22 cellular contexts compared by ENCODE assay signal in genomic region chr12:544142-544541, GRCh38.
"Had no signal": no experiment of that assay in that cellular context is flagged by ENCODE, and none has a peak within 500 bp of the region (broad histone marks: within the 10 kb centered on the region; RNA-seq: fewer than 3 reads in every experiment).

No MANE protein-coding gene starts in this region.

- H3K9ac ChIP-seq: parathyroid adenoma had no signal

- H3K27ac ChIP-seq: foreskin keratinocyte, parathyroid adenoma, psoas muscle, right lobe of liver, thoracic aorta, transverse colon had no signal

- ATAC-seq: foreskin keratinocyte; left lobe of liver; mucosa of descending colon; naive thymus-derived CD8-positive, alpha-beta T cell; psoas muscle; right lobe of liver; stimulated activated memory B cell treated with anti-CD40 and anti-IgM and Interleukin-4, amounts not matched to agents 10 μg/mL and 1 μg/mL and 100 μg/mL, for 72 hours had no signal

- H3K36me3 Mint-ChIP-seq: stimulated activated memory B cell treated with anti-CD40 and anti-IgM and Interleukin-4, amounts not matched to agents 10 μg/mL and 1 μg/mL and 100 μg/mL, for 72 hours had no signal

- H3K27ac Mint-ChIP-seq: dendritic cell treated with granulocyte-macrophage colony-stimulating factor and Interleukin-4, amounts not matched to agents 40 ng/mL and 50 ng/mL, for 4 days; stimulated activated memory B cell treated with anti-CD40 and anti-IgM and Interleukin-4, amounts not matched to agents 10 μg/mL and 1 μg/mL and 100 μg/mL, for 72 hours; stimulated activated naive CD8-positive, alpha-beta T cell treated with anti-CD3 and anti-CD28 coated beads, Interleukin-15, Interleukin-2, amounts not matched to agents 100 ng/mL and 50 ng/mL, for 24 hours had no signal

- DNase-seq: cerebellar nuclear complex; erythroblast; foreskin keratinocyte; head of caudate nucleus; hippocampal formation; occipital lobe; psoas muscle; retina; right lobe of liver; stimulated activated CD4-positive, alpha-beta T cell treated with anti-CD3 and anti-CD28 coated beads, Interleukin-15, amount 100 ng/mL, for 24 hours; stimulated activated CD4-positive, alpha-beta T cell treated with anti-CD3 and anti-CD28 coated beads, Interleukin-1b, Interleukin-23, amount 100 ng/mL, for 48 hours; stimulated activated CD4-positive, alpha-beta T cell treated with anti-CD3 and anti-CD28 coated beads, Interleukin-4, amount 100 ng/mL, for 24 hours; transverse colon had no signal

- H3K27me3 ChIP-seq: foreskin keratinocyte had no signal

- H3K36me3 ChIP-seq: right lobe of liver, thoracic aorta, transverse colon had no signal

- H3K9me3 Mint-ChIP-seq: dendritic cell treated with granulocyte-macrophage colony-stimulating factor and Interleukin-4, amounts not matched to agents 40 ng/mL and 50 ng/mL, for 4 days; neural crest cell; stimulated activated memory B cell treated with anti-CD40 and anti-IgM and Interleukin-4, amounts not matched to agents 10 μg/mL and 1 μg/mL and 100 μg/mL, for 72 hours; stimulated activated naive CD8-positive, alpha-beta T cell treated with anti-CD3 and anti-CD28 coated beads, Interleukin-15, Interleukin-2, amounts not matched to agents 100 ng/mL and 50 ng/mL, for 24 hours had no signal

- H3K4me1 ChIP-seq: right lobe of liver had no signal

- H3K4me3 Mint-ChIP-seq: dendritic cell treated with granulocyte-macrophage colony-stimulating factor and Interleukin-4, amounts not matched to agents 40 ng/mL and 50 ng/mL, for 4 days; neural crest cell; stimulated activated memory B cell treated with anti-CD40 and anti-IgM and Interleukin-4, amounts not matched to agents 10 μg/mL and 1 μg/mL and 100 μg/mL, for 72 hours; stimulated activated naive CD8-positive, alpha-beta T cell treated with anti-CD3 and anti-CD28 coated beads, Interleukin-15, Interleukin-2, amounts not matched to agents 100 ng/mL and 50 ng/mL, for 24 hours had no signal

- H3K9me3 ChIP-seq: mucosa of descending colon, psoas muscle, right lobe of liver, thoracic aorta, transverse colon had no signal

- H3K4me3 ChIP-seq: mucosa of descending colon, psoas muscle, right lobe of liver, thoracic aorta, transverse colon had no signal
